ENCODE assay signal across 16 cellular contexts in genomic region chr1:240947438-240948224, GRCh38.
DNase-seq lines count a peak whose midpoint lies in the region; FAIRE-seq and TF ChIP-seq lines count a peak whose summit lies in the region.
"Had no signal": no experiment of that assay in that cellular context is flagged by ENCODE, and none has a peak within 500 bp of the region (broad histone marks: within the 10 kb centered on the region; RNA-seq: fewer than 3 reads in every experiment).

No MANE protein-coding gene starts in this region.

- H3K9ac ChIP-seq in astrocyte (ENCODE audit: low read length), result no peak overlapping the region

- TF ChIP-seq CTCF in astrocyte (IDR thresholded peaks at IDR 0.05; ENCODE audit: insufficient read depth, low read depth, low read length), result no peak
- no peak for TF ChIP-seq CTCF in breast epithelium (IDR thresholded peaks at IDR 0.05)

- peak; percentile 17 for DNase-seq in activated CD4-positive, alpha-beta memory T cell treated with anti-CD3 and anti-CD28 coated beads, Interleukin-2, amount 10 ng/mL, durations not matched to agents 7 days and 5 days
- DNase-seq in activated CD4-positive, alpha-beta memory T cell treated with anti-CD3 and anti-CD28 coated beads for 36 hours, result no peak
- peak; percentile 43 for DNase-seq in M059J (ENCODE audit: low read depth)
- no peak for DNase-seq in astrocyte (ENCODE audit: low read depth)
- no peak for DNase-seq in breast epithelium (ENCODE audit: low spot score in 2 of 2)
- DNase-seq in amniotic stem cell (lab: John Stamatoyannopoulos, UW), result no peak
- no peak for DNase-seq in HCEC 1CT
- no peak for DNase-seq in stimulated activated CD8-positive, alpha-beta memory T cell treated with anti-CD3 and anti-CD28 coated beads, Interleukin-4, amount 100 ng/mL, for 48 hours
- DNase-seq: DMS153, SHP77 treated with DMSO at 0.1 percent for 48 hours had no signal

- no peaks in the 10 kb centered on the region for H3K27me3 Mint-ChIP-seq in activated CD4-positive, alpha-beta memory T cell treated with anti-CD3 and anti-CD28 coated beads, Interleukin-2, amount 10 ng/mL, durations not matched to agents 7 days and 5 days
- no peaks in the 10 kb centered on the region for H3K27me3 Mint-ChIP-seq in activated CD4-positive, alpha-beta memory T cell treated with anti-CD3 and anti-CD28 coated beads for 36 hours
- H3K27me3 Mint-ChIP-seq in astrocyte (ENCODE audit: low read depth, unreplicated experiment), result peaks cover 3% of the 10 kb centered on the region
- H3K27me3 Mint-ChIP-seq: CD4-positive, CD25-positive, alpha-beta regulatory T cell had no signal

- H3K9me3 ChIP-seq in astrocyte (ENCODE audit: insufficient read depth, low read depth, low read length) (no peaks in the 10 kb centered on the region), breast epithelium (no peaks in the 10 kb centered on the region)
- H3K9me3 ChIP-seq: Caco-2 had no signal

- CTCF ChIA-PET in activated CD4-positive, alpha-beta memory T cell treated with anti-CD3 and anti-CD28 coated beads, Interleukin-2, amount 10 ng/mL, durations not matched to agents 7 days and 5 days (lab: Charles Lee), result interaction anchor here (1.5 kb wide), 1 partner anchor 215 kb away, joined by 4 read pairs; no protein-coding TSS in a partner anchor
- CTCF ChIA-PET in activated CD4-positive, alpha-beta memory T cell treated with anti-CD3 and anti-CD28 coated beads for 36 hours (lab: Charles Lee), result no interaction called here

- H3K27me3 ChIP-seq in astrocyte (ENCODE audit: insufficient read depth, low read length) (no peaks in the 10 kb centered on the region), breast epithelium (no peaks in the 10 kb centered on the region)

- H3K27ac ChIP-seq in astrocyte (ENCODE audit: low read depth, low read length) (no peak overlapping the region), breast epithelium (no peak overlapping the region)
- H3K27ac ChIP-seq: HL-60 had no signal

- no peak for TF ChIP-seq POLR2A in breast epithelium (IDR thresholded peaks at IDR 0.05)

- intact Hi-C loops in activated CD4-positive, alpha-beta memory T cell treated with anti-CD3 and anti-CD28 coated beads for 36 hours (cut with micrococcal nuclease), result loop anchor here (2.0 kb wide), 1 partner anchor 215 kb away; no protein-coding TSS in a partner anchor
- intact Hi-C loops in breast epithelium (cut with DNase I; ENCODE audit: low total_unique reads), result no loop called here

- no peak overlapping the region for H3K4me3 Mint-ChIP-seq in activated CD4-positive, alpha-beta memory T cell treated with anti-CD3 and anti-CD28 coated beads, Interleukin-2, amount 10 ng/mL, durations not matched to agents 7 days and 5 days
- H3K4me3 Mint-ChIP-seq in activated CD4-positive, alpha-beta memory T cell treated with anti-CD3 and anti-CD28 coated beads for 36 hours, result no peak overlapping the region
- no peak overlapping the region for H3K4me3 Mint-ChIP-seq in astrocyte (ENCODE audit: unreplicated experiment)
- H3K4me3 Mint-ChIP-seq: CD4-positive, CD25-positive, alpha-beta regulatory T cell had no signal

- H3K36me3 ChIP-seq in astrocyte (ENCODE audit: insufficient read depth, low read length), result no peaks in the 10 kb centered on the region
- no peaks in the 10 kb centered on the region for H3K36me3 ChIP-seq in breast epithelium

- H3K4me1 ChIP-seq in astrocyte (ENCODE audit: insufficient read depth, low read length) (no peaks in the 10 kb centered on the region), breast epithelium (no peaks in the 10 kb centered on the region)
- H3K4me1 ChIP-seq: Caco-2 had no signal

- POLR2A ChIA-PET in activated CD4-positive, alpha-beta memory T cell treated with anti-CD3 and anti-CD28 coated beads, Interleukin-2, amount 10 ng/mL, durations not matched to agents 7 days and 5 days (lab: Charles Lee), result no interaction called here
- POLR2A ChIA-PET in activated CD4-positive, alpha-beta memory T cell treated with anti-CD3 and anti-CD28 coated beads for 36 hours (lab: Charles Lee), result no interaction called here

- no peaks in the 10 kb centered on the region for H4K20me1 ChIP-seq in astrocyte (ENCODE audit: insufficient read depth, low read length)

- no peak overlapping the region for H3K27ac Mint-ChIP-seq in activated CD4-positive, alpha-beta memory T cell treated with anti-CD3 and anti-CD28 coated beads, Interleukin-2, amount 10 ng/mL, durations not matched to agents 7 days and 5 days
- H3K27ac Mint-ChIP-seq in activated CD4-positive, alpha-beta memory T cell treated with anti-CD3 and anti-CD28 coated beads for 36 hours, result no peak overlapping the region
- no peak overlapping the region for H3K27ac Mint-ChIP-seq in astrocyte (ENCODE audit: unreplicated experiment)
- H3K27ac Mint-ChIP-seq: CD4-positive, CD25-positive, alpha-beta regulatory T cell had no signal

- H3K4me3 ChIP-seq in astrocyte (ENCODE audit: insufficient read depth, low read depth, low read length) (no peak overlapping the region), breast epithelium (no peak overlapping the region)
- H3K4me3 ChIP-seq: K562 had no signal

- no peaks in the 10 kb centered on the region for H3K79me2 ChIP-seq in astrocyte (ENCODE audit: insufficient read depth, low read length)

- peaks cover 8% of the 10 kb centered on the region for H3K4me1 Mint-ChIP-seq in activated CD4-positive, alpha-beta memory T cell treated with anti-CD3 and anti-CD28 coated beads, Interleukin-2, amount 10 ng/mL, durations not matched to agents 7 days and 5 days
- no peaks in the 10 kb centered on the region for H3K4me1 Mint-ChIP-seq in activated CD4-positive, alpha-beta memory T cell treated with anti-CD3 and anti-CD28 coated beads for 36 hours (ENCODE audit: low read depth)
- H3K4me1 Mint-ChIP-seq in astrocyte (ENCODE audit: low read depth, unreplicated experiment), result peaks cover 8% of the 10 kb centered on the region
- H3K4me1 Mint-ChIP-seq: CD4-positive, CD25-positive, alpha-beta regulatory T cell had no signal

- H3K36me3 Mint-ChIP-seq in activated CD4-positive, alpha-beta memory T cell treated with anti-CD3 and anti-CD28 coated beads, Interleukin-2, amount 10 ng/mL, durations not matched to agents 7 days and 5 days (ENCODE audit: low read depth), result no peaks in the 10 kb centered on the region
- H3K36me3 Mint-ChIP-seq in activated CD4-positive, alpha-beta memory T cell treated with anti-CD3 and anti-CD28 coated beads for 36 hours, result no peaks in the 10 kb centered on the region
- H3K36me3 Mint-ChIP-seq in astrocyte (ENCODE audit: low read depth, unreplicated experiment), result no peaks in the 10 kb centered on the region
- H3K36me3 Mint-ChIP-seq: CD4-positive, CD25-positive, alpha-beta regulatory T cell had no signal

- H3K9me3 Mint-ChIP-seq in activated CD4-positive, alpha-beta memory T cell treated with anti-CD3 and anti-CD28 coated beads, Interleukin-2, amount 10 ng/mL, durations not matched to agents 7 days and 5 days, result no peaks in the 10 kb centered on the region
- H3K9me3 Mint-ChIP-seq in activated CD4-positive, alpha-beta memory T cell treated with anti-CD3 and anti-CD28 coated beads for 36 hours, result no peaks in the 10 kb centered on the region
- H3K9me3 Mint-ChIP-seq in astrocyte (ENCODE audit: unreplicated experiment), result no peaks in the 10 kb centered on the region

- peak; percentile 37 for FAIRE-seq in astrocyte (lab: Jason Lieb, UNC)
- FAIRE-seq: GM19239, H1, K562 had no signal

- H3K4me2 ChIP-seq in astrocyte (ENCODE audit: low read length), result no peak overlapping the region

- no peak overlapping the region for H2AFZ ChIP-seq in astrocyte (ENCODE audit: low read depth, low read length)

Comparison
In these comparisons a context has a peak if more than half of its experiments do, and no peak if none do; other contexts are left out.
1. DNase-seq: peak in activated CD4-positive, alpha-beta memory T cell treated with anti-CD3 and anti-CD28 coated beads, Interleukin-2, amount 10 ng/mL, durations not matched to agents 7 days and 5 days (single experiment) and M059J (single experiment); none in activated CD4-positive, alpha-beta memory T cell treated with anti-CD3 and anti-CD28 coated beads for 36 hours (single experiment), astrocyte (single experiment), breast epithelium (0 of 2), amniotic stem cell (single experiment), HCEC 1CT (single experiment) and stimulated activated CD8-positive, alpha-beta memory T cell treated with anti-CD3 and anti-CD28 coated beads, Interleukin-4, amount 100 ng/mL, for 48 hours (single experiment).